17 cellular contexts compared by ENCODE assay signal in genomic region chr12:31315089-31315725, GRCh38. TPM values are rescaled to one million over a fixed set of nuclear protein-coding genes. Genes with fewer than 3 reads are reported as not detected.
DNase-seq lines count a peak whose midpoint lies in the region; ATAC-seq and TF ChIP-seq lines count a peak whose summit lies in the region.
"Had no signal": no experiment of that assay in that cellular context is flagged by ENCODE, and none has a peak within 500 bp of the region (broad histone marks: within the 10 kb centered on the region; RNA-seq: fewer than 3 reads in every experiment).

No MANE protein-coding gene starts in this region.

- H3K14ac ChIP-seq in mesenchymal stem cell (ENCODE audit: low read length in 2 of 2) = no peak overlapping the region

- H4K8ac ChIP-seq in mesenchymal stem cell (ENCODE audit: low read length) = no peak overlapping the region

- no peak overlapping the region for H3K4me3 ChIP-seq in Loucy (ENCODE audit: low read length, poor library complexity, severe bottlenecking)
- H3K4me3 ChIP-seq in mesenchymal stem cell (ENCODE audit: insufficient read depth in 1 of 2, low read depth in 1 of 2, low read length in 2 of 2) = no peak overlapping the region
- H3K4me3 ChIP-seq: BLaER1 treated with 17β-estradiol and CSF1 and Interleukin-3, amounts not matched to agents 10 nM and 100 nM; esophagus muscularis mucosa; pancreas had no signal

- no peaks in the 10 kb centered on the region for H3K9me2 ChIP-seq in Loucy (replicated peaks; ENCODE audit: low read depth, low read length)

- H2BK120ac ChIP-seq in mesenchymal stem cell (ENCODE audit: low read depth, low read length) = no peak overlapping the region

- H3K79me2 ChIP-seq in Loucy (ENCODE audit: insufficient read depth, low read length) = peaks cover 100% of the 10 kb centered on the region

- H4K91ac ChIP-seq in mesenchymal stem cell (ENCODE audit: low read length) = no peak overlapping the region

- H3K9me3 ChIP-seq in Loucy (ENCODE audit: insufficient read depth, low read depth, low read length) = no peaks in the 10 kb centered on the region
- no peaks in the 10 kb centered on the region for H3K9me3 ChIP-seq in mesenchymal stem cell (ENCODE audit: control insufficient read depth, low read length)
- H3K9me3 ChIP-seq: esophagus muscularis mucosa, pancreas had no signal

- H3K27me3 ChIP-seq in Loucy (ENCODE audit: insufficient read depth, low read length, poor library complexity, severe bottlenecking) (no peaks in the 10 kb centered on the region), mesenchymal stem cell (ENCODE audit: control insufficient read depth in 1 of 2, insufficient read depth in 1 of 2, low read length in 2 of 2) (no peaks in the 10 kb centered on the region)
- H3K27me3 ChIP-seq: BLaER1 treated with 17β-estradiol and CSF1 and Interleukin-3, amounts not matched to agents 10 nM and 100 nM; esophagus muscularis mucosa; pancreas had no signal

- H3K79me1 ChIP-seq in mesenchymal stem cell (replicated peaks; ENCODE audit: low read length, poor library complexity, severe bottlenecking) = peaks cover 12% of the 10 kb centered on the region

- H2BK5ac ChIP-seq in mesenchymal stem cell (ENCODE audit: low read depth, low read length, poor library complexity, severe bottlenecking) = no peak overlapping the region

- ATAC-seq in GM18861 (IDR thresholded peaks at IDR 0.05; ENCODE audit: unreplicated experiment) (peak; percentile 53), GM21381 (IDR thresholded peaks at IDR 0.05; ENCODE audit: unreplicated experiment) (peak; percentile 44)

- DNase-seq in mesenchymal stem cell (peak; percentile 15), NCI-H1105 (lab: John Stamatoyannopoulos, UW) (no peak), NCI-H2081 treated with DMSO at 0.1 percent for 48 hours (lab: John Stamatoyannopoulos, UW) (no peak), 8988T (no peak)
- DNase-seq: activated CD4-positive, alpha-beta T cell treated with anti-CD3 and anti-CD28 coated beads, Interleukin-2, amount 50 U/mL, for 4 hours; activated gamma-delta T cell treated with Interleukin-2 at 50 U/mL for 16 hours; dermis blood vessel endothelial cell; kidney glomerular epithelial cell; NCI-H1092 treated with DMSO at 0.1 percent for 48 hours; NCI-H345; pancreas; SHP77 treated with DMSO at 0.1 percent for 48 hours had no signal

- H3K18ac ChIP-seq in mesenchymal stem cell (ENCODE audit: low read depth in 1 of 2, low read length in 2 of 2) = no peak overlapping the region

- no peak overlapping the region for H3K27ac ChIP-seq in mesenchymal stem cell (ENCODE audit: low read length, poor library complexity, severe bottlenecking)
- H3K27ac ChIP-seq: BLaER1 treated with 17β-estradiol and CSF1 and Interleukin-3, amounts not matched to agents 10 nM and 100 nM; esophagus muscularis mucosa; pancreas had no signal

- no peak overlapping the region for H2AK5ac ChIP-seq in mesenchymal stem cell (ENCODE audit: low read length, severe bottlenecking)

- TF ChIP-seq CTCF in Loucy (conservative IDR thresholded peaks at IDR 0.05; ENCODE audit: low read length) = no peak

- H3K23ac ChIP-seq in mesenchymal stem cell (ENCODE audit: low read length in 2 of 2) = no peak overlapping the region

- no peak overlapping the region for H2BK15ac ChIP-seq in mesenchymal stem cell (ENCODE audit: low read depth, poor library complexity, severe bottlenecking)

- H2AFZ ChIP-seq in Loucy (ENCODE audit: low read length) (no peak overlapping the region), mesenchymal stem cell (ENCODE audit: low read depth, low read length) (no peak overlapping the region)

- no peak overlapping the region for H2BK12ac ChIP-seq in mesenchymal stem cell (ENCODE audit: low read length in 2 of 2)

- H3K9ac ChIP-seq in Loucy (ENCODE audit: low read depth, low read length, poor library complexity, severe bottlenecking) (no peak overlapping the region), mesenchymal stem cell (ENCODE audit: low read length) (no peak overlapping the region)
- H3K9ac ChIP-seq: BLaER1 treated with 17β-estradiol and CSF1 and Interleukin-3, amounts not matched to agents 10 nM and 100 nM had no signal

- peaks cover 97% of the 10 kb centered on the region for H4K20me1 ChIP-seq in Loucy (ENCODE audit: insufficient read depth, low read length, poor library complexity, severe bottlenecking)

- WGBS in mesenchymal stem cell = 71% methylated on average over 2 of the region's 2 CpGs

- no peak overlapping the region for H3K4ac ChIP-seq in mesenchymal stem cell (ENCODE audit: low read depth in 1 of 2, low read length in 2 of 2)

- H3K36me3 ChIP-seq in Loucy (ENCODE audit: insufficient read depth, low read length) (peaks cover 14% of the 10 kb centered on the region; the same call in 1 of the 2 replicates), mesenchymal stem cell (ENCODE audit: control insufficient read depth in 1 of 2, insufficient read depth in 2 of 2, low read depth in 1 of 2, low read length in 2 of 2) (peaks cover 0 to 2% of the 10 kb centered on the region in 2 experiments)
- H3K36me3 ChIP-seq: esophagus muscularis mucosa, pancreas had no signal

- no peaks in the 10 kb centered on the region for H3F3A ChIP-seq in Loucy (ENCODE audit: low read depth)

- H3K4me2 ChIP-seq in Loucy (ENCODE audit: low read depth, low read length, poor library complexity, severe bottlenecking) (peak overlapping the region; percentile 9), mesenchymal stem cell (ENCODE audit: low read length, poor library complexity, severe bottlenecking) (no peak overlapping the region)

- H3K4me1 ChIP-seq in Loucy (ENCODE audit: insufficient read depth, low read length, poor library complexity, severe bottlenecking) = peaks cover 45% of the 10 kb centered on the region
- peaks cover 9% of the 10 kb centered on the region for H3K4me1 ChIP-seq in mesenchymal stem cell (ENCODE audit: control insufficient read depth, insufficient read depth, low read depth, low read length)

RNA-seq across cellular contexts. Expression of gene SINHCAF, which starts 10.7 kb away (rescaled TPM):
- polyA plus RNA-seq in mesenchymal stem cell (2013, experiment 1 of 2) = 33.9 TPM
- polyA plus RNA-seq in mesenchymal stem cell (2013, experiment 2 of 2) = 34.9 TPM
